8 cellular contexts compared by ENCODE assay signal in genomic region chr7:39453743-39454355, GRCh38.
DNase-seq lines count a peak whose midpoint lies in the region; ATAC-seq and TF ChIP-seq lines count a peak whose summit lies in the region.

No MANE protein-coding gene starts in this region.

- no peak overlapping the region for H3K4me2 ChIP-seq in mammary epithelial cell (ENCODE audit: insufficient read depth, low read depth, low read length)

- TF ChIP-seq CTCF in mammary epithelial cell (conservative IDR thresholded peaks at IDR 0.05 in 1 of 2, IDR thresholded peaks at IDR 0.05 in 1 of 2; ENCODE audit: extremely low read depth in 1 of 2, insufficient read depth in 1 of 2, low read depth in 1 of 2, low read length in 2 of 2) (peak; percentile 88 to 92), mesothelial cell of epicardium (IDR thresholded peaks at IDR 0.05; ENCODE audit: unreplicated experiment) (peak; percentile 53), type B pancreatic cell (conservative IDR thresholded peaks at IDR 0.05) (peak; percentile 79)

- no peaks in the 10 kb centered on the region for H3K36me3 Mint-ChIP-seq in mesothelial cell of epicardium
- no peaks in the 10 kb centered on the region for H3K36me3 Mint-ChIP-seq in type B pancreatic cell

- DNase-seq in NCI-H345 (lab: John Stamatoyannopoulos, UW) = peak; percentile 18
- DNase-seq in NCI-H345 treated with DMSO at 0.1 percent for 48 hours (lab: John Stamatoyannopoulos, UW; ENCODE audit: unreplicated experiment) = no peak
- DNase-seq in HuH-7.5 (ENCODE audit: low spot score) = peak; percentile 27
- DNase-seq in T follicular helper cell (ENCODE audit: low read depth) = peak; percentile 17
- DNase-seq in mammary epithelial cell = peak; percentile 56
- DNase-seq in mesothelial cell of epicardium (ENCODE audit: low spot score in 2 of 2, unreplicated experiment in 2 of 2) = no peak
- DNase-seq in type B pancreatic cell (ENCODE audit: extremely low spot score, unreplicated experiment) = no peak

- no peaks in the 10 kb centered on the region for H4K20me1 ChIP-seq in mammary epithelial cell (ENCODE audit: insufficient read depth, low read length)

- 25% methylated on average over 5 of the region's 5 CpGs for WGBS in mammary epithelial cell (ENCODE audit: low coverage, missing lambda C conversion rate)

- H3K36me3 ChIP-seq in mammary epithelial cell (ENCODE audit: insufficient read depth, low read length) = no peaks in the 10 kb centered on the region

- H3K27me3 Mint-ChIP-seq in mesothelial cell of epicardium (ENCODE audit: low read depth) (peaks cover 6% of the 10 kb centered on the region), type B pancreatic cell (peaks cover 3% of the 10 kb centered on the region)

- no peaks in the 10 kb centered on the region for H3K9me3 Mint-ChIP-seq in mesothelial cell of epicardium
- H3K9me3 Mint-ChIP-seq in type B pancreatic cell = no peaks in the 10 kb centered on the region

- H3K9ac ChIP-seq in mammary epithelial cell (ENCODE audit: insufficient read depth, low read length) = no peak overlapping the region

- H3K4me1 ChIP-seq in mammary epithelial cell (ENCODE audit: insufficient read depth, low read length) = no peaks in the 10 kb centered on the region

- in situ Hi-C loops in mammary epithelial cell (cut with MboI; ENCODE audit: low sequenced_read_pairs in 2 of 2) = loop anchor here in 1 of 2 donors (25.0 kb wide), 1 partner anchor 517 kb away; no protein-coding TSS in a partner anchor

- H3K27ac ChIP-seq in mammary epithelial cell (ENCODE audit: insufficient read depth, low read depth, low read length) = no peak overlapping the region

- H3K4me3 Mint-ChIP-seq in mesothelial cell of epicardium (no peak overlapping the region), type B pancreatic cell (no peak overlapping the region)

- peak; percentile 82 for ATAC-seq in GM21528 (IDR thresholded peaks at IDR 0.05; ENCODE audit: low FRiP score, unreplicated experiment)

- H3K27me3 ChIP-seq in mammary epithelial cell (ENCODE audit: insufficient read depth, low read length) = peaks cover 6% of the 10 kb centered on the region

- no TSS peak for BruUV-seq in mammary epithelial cell (replicated peaks; lab: Mats Ljungman, UMichigan)

- intact Hi-C loops in mammary epithelial cell (cut with micrococcal nuclease) = loop anchor here (1.0 kb wide), 1 partner anchor 66 kb away; no protein-coding TSS in a partner anchor

- dilution Hi-C loops in mammary epithelial cell (cut with HindIII; ENCODE audit: low sequenced_read_pairs) = no loop called here

- H3K9me3 ChIP-seq in mammary epithelial cell (replicated peaks; ENCODE audit: insufficient read depth, low read length) = no peaks in the 10 kb centered on the region

- peaks cover 6% of the 10 kb centered on the region for H3K4me1 Mint-ChIP-seq in mesothelial cell of epicardium
- no peaks in the 10 kb centered on the region for H3K4me1 Mint-ChIP-seq in type B pancreatic cell (ENCODE audit: unreplicated experiment)

- no peak overlapping the region for H2AFZ ChIP-seq in mammary epithelial cell (ENCODE audit: low read depth, low read length)

- H3K4me3 ChIP-seq in mammary epithelial cell (replicated peaks in 1 of 3; ENCODE audit: insufficient read depth in 1 of 3, low read depth in 2 of 3, low read length in 3 of 3) = no peak overlapping the region

- CTCF ChIA-PET in mammary epithelial cell (lab: Charles Lee; ENCODE audit: low non-redundant PET) = interaction anchor here (0.6 kb wide), 1 partner anchor 595 kb away, joined by 5 read pairs; no protein-coding TSS in a partner anchor

- H3K27ac Mint-ChIP-seq in mesothelial cell of epicardium (no peak overlapping the region), type B pancreatic cell (no peak overlapping the region)

- H3K79me2 ChIP-seq in mammary epithelial cell (ENCODE audit: insufficient read depth, low read length) = no peaks in the 10 kb centered on the region

Comparison
In these comparisons a context has a peak if more than half of its experiments do, and no peak if none do; other contexts are left out.
1. DNase-seq: peak in NCI-H345 (single experiment), HuH-7.5 (single experiment), T follicular helper cell (single experiment) and mammary epithelial cell (single experiment); none in NCI-H345 treated with DMSO at 0.1 percent for 48 hours (single experiment), mesothelial cell of epicardium (0 of 2) and type B pancreatic cell (single experiment).
2. Peak in every context shown above with its lines, with median percentiles within 50 percentile points of each other: CTCF ChIP-seq.